ENCODE assay signal across 20 cellular contexts in genomic region chr16:25872369-25873070, GRCh38.
"Had no signal": no experiment of that assay in that cellular context is flagged by ENCODE, and none has a peak within 500 bp of the region (broad histone marks: within the 10 kb centered on the region; RNA-seq: fewer than 3 reads in every experiment).

No MANE protein-coding gene starts in this region.

- H3K4me1 ChIP-seq: colonic mucosa, esophagus squamous epithelium, gastrocnemius medialis, heart right ventricle, left lung, lower lobe of right lung had no signal

- H3K9me3 ChIP-seq: colonic mucosa, esophagus squamous epithelium, gastrocnemius medialis, left lung, lower lobe of right lung, mucosa of descending colon had no signal

- H3K27ac ChIP-seq: colonic mucosa, esophagus squamous epithelium, gastrocnemius medialis, heart right ventricle, left lung, lower lobe of right lung had no signal

- ATAC-seq: gastrocnemius medialis; heart right ventricle; left cardiac atrium; left lung; left ventricle myocardium superior; lower lobe of right lung; mucosa of descending colon; naive thymus-derived CD8-positive, alpha-beta T cell had no signal

- DNase-seq: colonic mucosa; cortex of kidney; effector CD4-positive, alpha-beta T cell; effector memory CD4-positive, alpha-beta T cell; esophagus squamous epithelium; foreskin fibroblast; foreskin melanocyte; gastrocnemius medialis; glutamatergic neuron; head of caudate nucleus; heart right ventricle; hippocampal formation; left cardiac atrium; left lung; left ventricle myocardium superior; lower lobe of right lung; mesenchymal stem cell; mucosa of descending colon; naive B cell; naive thymus-derived CD8-positive, alpha-beta T cell had no signal

- H3K27me3 ChIP-seq: colonic mucosa, esophagus squamous epithelium, gastrocnemius medialis, left lung had no signal

- H3K36me3 ChIP-seq: colonic mucosa, esophagus squamous epithelium, gastrocnemius medialis, heart right ventricle, left lung, lower lobe of right lung had no signal

- H3K4me3 ChIP-seq: colonic mucosa, esophagus squamous epithelium, gastrocnemius medialis, heart right ventricle, left lung, lower lobe of right lung, mucosa of descending colon had no signal
